25 cellular contexts compared by ENCODE assay signal in the genomic region with DNA sequence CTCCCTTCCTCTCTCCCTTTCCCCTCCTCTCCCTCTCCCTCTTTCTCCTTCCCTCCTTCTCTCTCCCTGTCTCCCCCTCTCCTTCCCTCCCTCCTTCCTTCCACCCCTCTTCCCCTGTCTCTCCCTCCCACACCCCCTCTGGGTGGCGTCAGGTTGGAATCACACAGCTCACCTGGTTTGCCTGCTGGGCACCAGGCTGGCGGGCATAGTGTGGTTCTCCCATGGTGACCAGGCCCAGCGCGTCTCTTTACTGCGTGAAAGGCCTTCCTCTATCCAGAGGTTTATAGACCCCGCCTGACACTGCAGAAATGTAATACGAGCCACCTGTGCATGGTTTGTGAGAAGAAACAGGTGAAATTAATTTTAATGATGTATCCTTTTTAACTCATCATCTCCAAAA.
"Had no signal": no experiment of that assay in that cellular context is flagged by ENCODE, and none has a peak within 500 bp of the region (broad histone marks: within the 10 kb centered on the region; RNA-seq: fewer than 3 reads in every experiment).

No MANE protein-coding gene starts in this region.

- H3K4me1 ChIP-seq: foreskin keratinocyte, psoas muscle had no signal

- H3K36me3 ChIP-seq: ovary, thoracic aorta, WERI-Rb-1 had no signal

- H3K27ac Mint-ChIP-seq: activated CD8-positive, alpha-beta T cell treated with anti-CD3 and anti-CD28 coated beads, Interleukin-2, amount 10 ng/mL, durations not matched to agents 7 days and 5 days; activated naive CD8-positive, alpha-beta T cell treated with anti-CD3 and anti-CD28 coated beads for 36 hours; effector memory CD8-positive, alpha-beta T cell; stimulated activated effector memory CD8-positive, alpha-beta T cell treated with anti-CD3 and anti-CD28 coated beads, Interleukin-12 subunit alpha, Interleukin-12 subunit beta, amount 100 ng/mL, for 72 hours had no signal

- FAIRE-seq: keratinocyte, urothelium cell line had no signal

- H3K9me3 ChIP-seq: ovary had no signal

- DNase-seq: activated CD8-positive, alpha-beta T cell treated with anti-CD3 and anti-CD28 coated beads, Interleukin-2, amount 10 ng/mL, durations not matched to agents 7 days and 5 days; activated gamma-delta T cell treated with Interleukin-2 at 50 U/mL for 16 hours; activated naive CD8-positive, alpha-beta T cell treated with anti-CD3 and anti-CD28 coated beads for 36 hours; amniotic stem cell; dermis blood vessel endothelial cell; effector memory CD8-positive, alpha-beta T cell; foreskin keratinocyte; glutamatergic neuron; hippocampal formation; mammary epithelial cell; midbrain; psoas muscle; right cardiac atrium; stimulated activated CD4-positive, alpha-beta T cell treated with anti-CD3 and anti-CD28 coated beads, Interleukin-2, amount 100 ng/mL, for 48 hours; WERI-Rb-1 had no signal

- H3K4me3 ChIP-seq: ovary, psoas muscle, SK-N-MC, skin epidermis, thoracic aorta had no signal

- H3K27ac ChIP-seq: epithelial cell of prostate, foreskin keratinocyte, ovary, psoas muscle, SK-N-MC, skin epidermis, thoracic aorta, WERI-Rb-1 had no signal

- ATAC-seq: activated CD8-positive, alpha-beta T cell treated with anti-CD3 and anti-CD28 coated beads, Interleukin-2, amount 10 ng/mL, durations not matched to agents 7 days and 5 days; effector memory CD8-positive, alpha-beta T cell; foreskin keratinocyte; left lobe of liver; psoas muscle; right cardiac atrium; stimulated activated effector memory CD8-positive, alpha-beta T cell treated with anti-CD3 and anti-CD28 coated beads, Interleukin-12 subunit alpha, Interleukin-12 subunit beta, amount 100 ng/mL, for 72 hours had no signal

- H3K4me3 Mint-ChIP-seq: activated CD8-positive, alpha-beta T cell treated with anti-CD3 and anti-CD28 coated beads, Interleukin-2, amount 10 ng/mL, durations not matched to agents 7 days and 5 days; activated naive CD8-positive, alpha-beta T cell treated with anti-CD3 and anti-CD28 coated beads for 36 hours; effector memory CD8-positive, alpha-beta T cell; neural crest cell; stimulated activated effector memory CD8-positive, alpha-beta T cell treated with anti-CD3 and anti-CD28 coated beads, Interleukin-12 subunit alpha, Interleukin-12 subunit beta, amount 100 ng/mL, for 72 hours had no signal

- H3K27me3 ChIP-seq: foreskin keratinocyte, ovary had no signal

- H3K36me3 Mint-ChIP-seq: stimulated activated effector memory CD8-positive, alpha-beta T cell treated with anti-CD3 and anti-CD28 coated beads, Interleukin-12 subunit alpha, Interleukin-12 subunit beta, amount 100 ng/mL, for 72 hours had no signal
